12 cellular contexts compared by ENCODE assay signal in genomic region chr12:77122236-77122635, GRCh38. TPM values are rescaled to one million over a fixed set of nuclear protein-coding genes. Genes with fewer than 3 reads are reported as not detected.
A peak's percentile ranks its signal among the peaks of the same experiment; 100 is the strongest.
DNase-seq lines count a peak whose midpoint lies in the region; ATAC-seq, FAIRE-seq and TF ChIP-seq lines count a peak whose summit lies in the region.
"Had no signal": no experiment of that assay in that cellular context is flagged by ENCODE, and none has a peak within 500 bp of the region (broad histone marks: within the 10 kb centered on the region; RNA-seq: fewer than 3 reads in every experiment).

No MANE protein-coding gene starts in this region.

- no peak for TF ChIP-seq CTCF in epithelial cell of proximal tubule (conservative IDR thresholded peaks at IDR 0.05; ENCODE audit: low read depth, low read length)
- no peak for TF ChIP-seq CTCF in pancreas (IDR thresholded peaks at IDR 0.05)

- 48 to 60% methylated on average over 4 of the region's 4 CpGs for WGBS in pancreas, 2 donors

- no peak for FAIRE-seq in pancreas (lab: Jason Lieb, UNC)
- FAIRE-seq: G401.6 had no signal

- intact Hi-C loops in pancreas (cut with DNase I), result no loop called here

- H3K9me3 ChIP-seq in pancreas, result no peaks in the 10 kb centered on the region
- H3K9me3 ChIP-seq: vagina had no signal

- no peak overlapping the region for H3K27ac ChIP-seq in pancreas
- H3K27ac ChIP-seq: vagina had no signal

- H3K4me3 ChIP-seq in epithelial cell of proximal tubule (ENCODE audit: low read depth, low read length) (no peak overlapping the region), pancreas (no peak overlapping the region)
- H3K4me3 ChIP-seq: vagina had no signal

- ATAC-seq in pancreas (peak in 3 of 4 donors; percentile 38 to 71 (median 39)), HG02884 (IDR thresholded peaks at IDR 0.05; ENCODE audit: unreplicated experiment) (no peak)

- H3K27me3 ChIP-seq in pancreas, result no peaks in the 10 kb centered on the region
- H3K27me3 ChIP-seq: vagina had no signal

- DNase-seq in GM03348 (ENCODE audit: low spot score) (peak; percentile 62), RKO (ENCODE audit: low spot score) (peak; percentile 94), epithelial cell of proximal tubule (ENCODE audit: low read depth) (peak; percentile 83), pancreas (no peak), NCI-H524 (lab: John Stamatoyannopoulos, UW) (no peak), NCI-H1048 (lab: John Stamatoyannopoulos, UW) (no peak)
- DNase-seq in effector CD8-positive, alpha-beta T cell (lab: John Stamatoyannopoulos, UW), result no peak
- DNase-seq: activated gamma-delta T cell treated with Interleukin-2 at 50 U/mL for 16 hours; effector memory CD4-positive, alpha-beta T cell had no signal

- H3K4me1 ChIP-seq in pancreas, result no peaks in the 10 kb centered on the region
- H3K4me1 ChIP-seq: vagina had no signal

- H3K36me3 ChIP-seq in pancreas, result no peaks in the 10 kb centered on the region
- H3K36me3 ChIP-seq: vagina had no signal

RNA-seq across cellular contexts. Expression of gene E2F7, which starts 56.9 kb away (rescaled TPM):
- total RNA-seq in epithelial cell of proximal tubule (20.5 and 22.1 TPM in 2 replicates), pancreas (under 1 TPM in 5 of 6 donors, not detected in 1; 0.20 to 0.73 (median 0.28) TPM)
- polyA plus RNA-seq in pancreas, result under 1 TPM in 1 of 2 donors, not detected in 1; 0.08 TPM

Comparison
In these comparisons a context has a peak if more than half of its experiments do, and no peak if none do; other contexts are left out.
1. DNase-seq: peak in GM03348 (single experiment), RKO (single experiment) and epithelial cell of proximal tubule (single experiment); none in pancreas (0 of 6), NCI-H524 (0 of 2), effector CD8-positive, alpha-beta T cell (single experiment) and NCI-H1048 (single experiment).
2. RNA of gene E2F7, which starts 56.9 kb away (total RNA-seq): 20.5 to 22.1 TPM in epithelial cell of proximal tubule; 0.20 to 0.73 TPM in pancreas; every median in the first group is over 10 times any median in the second.